Comparison of ENCODE assay signal across 10 cellular contexts in the genomic region with DNA sequence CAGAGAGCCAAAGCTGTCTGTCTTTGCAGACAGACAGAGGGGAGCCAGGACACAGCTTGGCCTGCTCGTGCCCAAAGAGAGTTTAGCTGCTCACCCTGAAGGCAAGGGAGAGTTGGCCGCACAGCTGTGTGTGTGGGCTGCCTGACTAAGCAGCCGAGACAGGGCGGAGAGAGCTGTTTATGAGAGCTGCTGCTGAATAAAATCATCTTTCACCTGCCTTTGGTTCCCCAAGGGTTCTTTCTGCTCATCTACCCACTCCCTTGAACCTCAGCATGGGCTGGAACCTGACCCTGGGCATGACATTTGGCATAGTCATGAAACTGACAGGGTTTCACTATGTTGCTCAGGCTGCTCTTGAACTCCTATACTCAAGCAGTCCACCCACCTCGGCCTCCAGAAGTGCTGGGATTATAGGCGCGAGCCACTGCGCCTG.
DNase-seq lines count a peak whose midpoint lies in the region; ATAC-seq and TF ChIP-seq lines count a peak whose summit lies in the region.
"Had no signal": no experiment of that assay in that cellular context is flagged by ENCODE, and none has a peak within 500 bp of the region (broad histone marks: within the 10 kb centered on the region; RNA-seq: fewer than 3 reads in every experiment).

No MANE protein-coding gene starts in this region.

- H3K27me3 ChIP-seq in vagina = no peaks in the 10 kb centered on the region

- no peak for TF ChIP-seq POLR2A in vagina (IDR thresholded peaks at IDR 0.05)

- H3K36me3 ChIP-seq in vagina = no peaks in the 10 kb centered on the region

- H3K9me3 ChIP-seq in vagina = no peaks in the 10 kb centered on the region

- no peak for TF ChIP-seq CTCF in vagina (IDR thresholded peaks at IDR 0.05)

- DNase-seq in amniotic epithelial cell (ENCODE audit: low read depth) = peak; percentile 38
- peak; percentile 18 for DNase-seq in non-pigmented ciliary epithelial cell (ENCODE audit: low read depth)
- DNase-seq in GM03348 (ENCODE audit: low spot score) = no peak
- DNase-seq in activated gamma-delta T cell treated with Interleukin-2 at 50 U/mL for 16 hours = no peak
- DNase-seq in NCI-H2171 (lab: John Stamatoyannopoulos, UW) = no peak
- no peak for DNase-seq in vagina (ENCODE audit: extremely low spot score in 2 of 2)
- DNase-seq: activated naive CD4-positive, alpha-beta T cell treated with anti-CD3 and anti-CD28 coated beads for 36 hours; NCI-H510A treated with DMSO at 0.1 percent for 48 hours had no signal

- intact Hi-C loops in vagina (cut with DNase I) = no loop called here

- ATAC-seq in GM19035 (IDR thresholded peaks at IDR 0.05; ENCODE audit: unreplicated experiment) (peak; percentile 70), HG02938 (IDR thresholded peaks at IDR 0.05; ENCODE audit: unreplicated experiment) (peak; percentile 67)

- H3K4me1 ChIP-seq in vagina = peaks cover 8% of the 10 kb centered on the region

- no peak overlapping the region for H3K4me3 ChIP-seq in vagina

- H3K27ac ChIP-seq in vagina = no peak overlapping the region

Comparison
In these comparisons a context has a peak if more than half of its experiments do, and no peak if none do; other contexts are left out.
1. DNase-seq: peak in amniotic epithelial cell (single experiment) and non-pigmented ciliary epithelial cell (single experiment); none in GM03348 (single experiment), activated gamma-delta T cell treated with Interleukin-2 at 50 U/mL for 16 hours (single experiment), NCI-H2171 (single experiment) and vagina (0 of 2).